ENCODE assay signal across 25 cellular contexts in genomic region chr9:109354190-109354589, GRCh38. TPM values are rescaled to one million over a fixed set of nuclear protein-coding genes. Genes with fewer than 3 reads are reported as not detected.
"Had no signal": no experiment of that assay in that cellular context is flagged by ENCODE, and none has a peak within 500 bp of the region (broad histone marks: within the 10 kb centered on the region; RNA-seq: fewer than 3 reads in every experiment).

No MANE protein-coding gene starts in this region.

- H3K36me3 ChIP-seq: neural progenitor cell, neutrophil, right lobe of liver, sigmoid colon, stomach, thoracic aorta, thyroid gland, tibial nerve, upper lobe of right lung, uterus had no signal

- FAIRE-seq: small intestine had no signal

- H3K9me3 ChIP-seq: neutrophil, psoas muscle, right lobe of liver, sigmoid colon, stomach, thoracic aorta, thyroid gland, tibial nerve, upper lobe of right lung, uterus had no signal

- H3K27me3 ChIP-seq: neural progenitor cell, neutrophil, right lobe of liver, sigmoid colon, stomach, thyroid gland, tibial nerve, upper lobe of right lung, uterus had no signal

- H2AFZ ChIP-seq: neural progenitor cell, parathyroid adenoma had no signal

- H3K4me2 ChIP-seq: neural progenitor cell had no signal

- H3K9ac ChIP-seq: neural progenitor cell, parathyroid adenoma had no signal

- H3K4me1 ChIP-seq: neural progenitor cell, parathyroid adenoma, psoas muscle, right lobe of liver, thyroid gland, upper lobe of right lung, uterus had no signal

- H3K27ac ChIP-seq: neural progenitor cell, neutrophil, parathyroid adenoma, psoas muscle, right lobe of liver, sigmoid colon, stomach, thoracic aorta, thyroid gland, tibial nerve, upper lobe of right lung, uterus had no signal

- ATAC-seq: naive thymus-derived CD4-positive, alpha-beta T cell; natural killer cell; psoas muscle; right cardiac atrium; right lobe of liver; stimulated activated effector memory CD8-positive, alpha-beta T cell treated with anti-CD3 and anti-CD28 coated beads, Interleukin-12 subunit alpha, Interleukin-12 subunit beta, amount 100 ng/mL, for 72 hours; stimulated activated naive B cell treated with anti-CD40 and anti-IgM and Interleukin-4, amounts not matched to agents 10 μg/mL and 1 μg/mL and 100 μg/mL, for 72 hours; upper lobe of right lung had no signal

- DNase-seq: naive thymus-derived CD4-positive, alpha-beta T cell; natural killer cell; nucleus accumbens; posterior cingulate gyrus; psoas muscle; right cardiac atrium; right lobe of liver; sigmoid colon; small intestine; stimulated activated CD4-positive, alpha-beta T cell treated with anti-CD3 and anti-CD28 coated beads, Interleukin-15, amount 100 ng/mL, for 24 hours; stimulated activated CD4-positive, alpha-beta T cell treated with anti-CD3 and anti-CD28 coated beads, Interleukin-2, amount 100 ng/mL, for 24 hours; stimulated activated CD4-positive, alpha-beta T cell treated with anti-CD3 and anti-CD28 coated beads, Interleukin-2, amount 100 ng/mL, for 48 hours; stimulated activated CD4-positive, alpha-beta T cell treated with anti-CD3 and anti-CD28 coated beads, Interleukin-4, amount 100 ng/mL, for 24 hours; stimulated activated naive B cell treated with anti-CD40 and anti-IgM and Interleukin-4, amounts not matched to agents 10 μg/mL and 1 μg/mL and 100 μg/mL, for 72 hours; stimulated activated naive CD4-positive, alpha-beta T cell treated with Interleukin-2 at 50 U/mL for 16 hours; stomach; thyroid gland; upper lobe of right lung; uterus had no signal

- H3K4me3 ChIP-seq: neural progenitor cell, psoas muscle, right lobe of liver, sigmoid colon, stomach, thoracic aorta, thyroid gland, tibial nerve, upper lobe of right lung, uterus had no signal

RNA-seq across cellular contexts. Expression of gene EPB41L4B, which starts 33.3 kb away (rescaled TPM):
- total RNA-seq: natural killer cell had no signal
- polyA plus RNA-seq: naive thymus-derived CD4-positive, alpha-beta T cell had no signal
